12 cellular contexts compared by ENCODE assay signal in the genomic region with DNA sequence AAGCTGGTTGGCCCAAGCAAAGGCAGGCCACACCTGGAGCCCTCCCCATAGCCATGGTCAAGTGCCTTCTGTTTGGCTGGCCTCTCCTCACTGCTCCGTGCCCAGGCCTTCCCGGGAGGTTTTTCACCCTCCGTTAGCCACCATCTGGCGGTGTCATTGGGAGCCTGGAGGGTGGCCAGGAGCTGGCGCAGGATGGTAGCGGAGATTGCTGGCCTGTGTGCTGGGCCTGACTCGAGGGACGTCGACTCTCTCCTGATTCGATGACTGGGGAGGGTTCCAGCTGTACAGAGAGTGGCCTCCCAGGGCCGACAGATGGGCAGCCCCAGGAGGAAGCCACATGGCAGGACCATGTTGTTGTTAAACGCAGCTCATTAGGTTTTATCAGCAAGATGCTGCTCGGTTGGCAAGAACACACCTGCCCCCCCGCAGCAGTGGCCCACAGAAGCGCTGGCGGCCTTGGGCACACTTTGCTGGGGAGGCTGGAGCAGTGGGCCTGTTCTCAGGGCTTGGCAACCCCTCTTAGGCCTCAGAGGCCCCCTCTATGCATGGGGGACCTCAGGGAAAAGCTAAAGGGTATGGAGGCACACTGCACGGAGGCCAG.
DNase-seq lines count a peak whose midpoint lies in the region; TF ChIP-seq lines count a peak whose summit lies in the region.
"Had no signal": no experiment of that assay in that cellular context is flagged by ENCODE, and none has a peak within 500 bp of the region (broad histone marks: within the 10 kb centered on the region; RNA-seq: fewer than 3 reads in every experiment).

No MANE protein-coding gene starts in this region.

- peak overlapping the region; percentile 93 for H3K27ac Mint-ChIP-seq in glutamatergic neuron (ENCODE audit: unreplicated experiment)
- H3K27ac Mint-ChIP-seq: activated CD8-positive, alpha-beta T cell treated with anti-CD3 and anti-CD28 coated beads for 36 hours; CD8-positive, alpha-beta memory T cell had no signal

- peaks cover 10% of the 10 kb centered on the region for H3K27me3 Mint-ChIP-seq in glutamatergic neuron (ENCODE audit: unreplicated experiment)
- H3K27me3 Mint-ChIP-seq: activated CD8-positive, alpha-beta T cell treated with anti-CD3 and anti-CD28 coated beads for 36 hours had no signal

- peaks cover 23% of the 10 kb centered on the region for H3K9me3 Mint-ChIP-seq in glutamatergic neuron (ENCODE audit: unreplicated experiment)
- H3K9me3 Mint-ChIP-seq: activated CD8-positive, alpha-beta T cell treated with anti-CD3 and anti-CD28 coated beads for 36 hours had no signal

- POLR2A ChIA-PET in GM10248 (lab: Yijun Ruan, JAX) = no interaction called here

- CTCF ChIA-PET in GM10248 (lab: Yijun Ruan, JAX) = interaction anchor here (1.3 kb wide), 1 partner anchor 242 kb away, joined by 3 read pairs; no protein-coding TSS in a partner anchor

- H3K9ac ChIP-seq in skeletal muscle tissue (ENCODE audit: low read depth in 1 of 3, low read length in 3 of 3) = peak overlapping the region in 2 of 3 donors; percentile 14 to 33

- DNase-seq in NCI-H1092 (lab: John Stamatoyannopoulos, UW) (peak; percentile 90), NCI-H524 (lab: John Stamatoyannopoulos, UW) (peak; percentile 88 to 93), glutamatergic neuron (peak; percentile 81), superior temporal gyrus (ENCODE audit: extremely low spot score) (no peak), GM10248 (ENCODE audit: extremely low spot score) (no peak)
- no peak for DNase-seq in activated naive CD4-positive, alpha-beta T cell (lab: John Stamatoyannopoulos, UW)
- DNase-seq: activated CD8-positive, alpha-beta T cell treated with anti-CD3 and anti-CD28 coated beads for 36 hours; activated effector memory CD4-positive, alpha-beta T cell treated with Interleukin-2 at 50 U/mL for 16 hours; CD8-positive, alpha-beta memory T cell; left lung; NK-92 treated with Interleukin-12 subunit alpha and Interleukin-12 subunit beta, amount 100 ng/mL, for 24 hours had no signal

- H3K4me3 ChIP-seq in skeletal muscle tissue (ENCODE audit: low read length in 3 of 3) = peak overlapping the region in 1 of 3 donors; percentile 14
- H3K4me3 ChIP-seq: left lung had no signal

- no peaks in the 10 kb centered on the region for H3K9me3 ChIP-seq in skeletal muscle tissue (ENCODE audit: control insufficient read depth in 3 of 3, low read length in 3 of 3)
- H3K9me3 ChIP-seq: left lung had no signal

- peaks cover 0 to 13% (median 8%) of the 10 kb centered on the region in 3 donors for H3K4me1 ChIP-seq in skeletal muscle tissue (ENCODE audit: control insufficient read depth in 3 of 3, insufficient read depth in 3 of 3, low read length in 3 of 3)
- H3K4me1 ChIP-seq: left lung had no signal

- H3K4me1 Mint-ChIP-seq in glutamatergic neuron (ENCODE audit: low read depth, unreplicated experiment) = peaks cover 24% of the 10 kb centered on the region
- H3K4me1 Mint-ChIP-seq: CD8-positive, alpha-beta memory T cell had no signal

- no peaks in the 10 kb centered on the region for H3K36me3 Mint-ChIP-seq in glutamatergic neuron (ENCODE audit: unreplicated experiment)
- H3K36me3 Mint-ChIP-seq: CD8-positive, alpha-beta memory T cell had no signal

- H3K27me3 ChIP-seq in skeletal muscle tissue (ENCODE audit: control insufficient read depth in 3 of 3, insufficient read depth in 3 of 3, low read length in 3 of 3) = no peaks in the 10 kb centered on the region
- H3K27me3 ChIP-seq: left lung had no signal

- TF ChIP-seq CTCF in glutamatergic neuron (IDR thresholded peaks at IDR 0.05; ENCODE audit: partially characterized antibody, unreplicated experiment) (no peak), GM10248 (IDR thresholded peaks at IDR 0.05; ENCODE audit: control extremely low read depth, extremely low read depth, low read depth, missing control alignments) (no peak)

- no peaks in the 10 kb centered on the region for H3K36me3 ChIP-seq in skeletal muscle tissue (ENCODE audit: control insufficient read depth in 3 of 3, insufficient read depth in 3 of 3, low read length in 3 of 3)
- H3K36me3 ChIP-seq: left lung had no signal

- H3K27ac ChIP-seq in skeletal muscle tissue (ENCODE audit: low read depth, low read length) = peak overlapping the region; percentile 13
- H3K27ac ChIP-seq: left lung had no signal

- H3K4me3 Mint-ChIP-seq in glutamatergic neuron (ENCODE audit: unreplicated experiment) = peak overlapping the region; percentile 57
- H3K4me3 Mint-ChIP-seq: activated CD8-positive, alpha-beta T cell treated with anti-CD3 and anti-CD28 coated beads for 36 hours; CD8-positive, alpha-beta memory T cell had no signal

Comparison
In these comparisons a context has a peak if more than half of its experiments do, and no peak if none do; other contexts are left out.
1. DNase-seq: peak in NCI-H1092 (single experiment), NCI-H524 (2 of 2) and glutamatergic neuron (single experiment); none in superior temporal gyrus (single experiment), GM10248 (single experiment) and activated naive CD4-positive, alpha-beta T cell (0 of 4).